Comparison of ENCODE assay signal across 22 cellular contexts in the genomic region with DNA sequence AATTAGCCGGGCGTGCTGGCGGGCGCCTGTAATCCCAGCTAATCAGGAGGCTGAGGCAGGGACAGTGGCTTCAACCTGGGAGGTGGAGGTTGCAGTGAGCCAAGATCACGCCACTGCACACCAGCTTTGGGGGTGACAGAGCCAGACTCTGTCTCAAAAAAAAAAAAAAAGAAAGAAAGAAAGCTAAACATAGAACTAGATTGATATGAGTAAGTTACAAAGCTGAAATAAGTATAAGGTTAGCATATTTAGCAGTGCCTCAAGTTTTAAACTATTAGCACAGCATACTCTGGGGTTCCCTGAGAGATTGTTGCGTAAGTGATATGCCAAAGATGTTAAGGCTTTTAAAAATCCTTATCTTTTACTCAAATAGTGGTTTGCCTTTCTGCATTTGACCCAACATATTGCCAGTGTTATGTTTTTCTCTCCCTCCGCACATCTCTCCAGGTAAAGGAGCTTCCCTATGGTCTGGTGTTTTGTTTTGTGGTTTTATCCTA.
DNase-seq lines count a peak whose midpoint lies in the region; ATAC-seq, FAIRE-seq and TF ChIP-seq lines count a peak whose summit lies in the region.
"Had no signal": no experiment of that assay in that cellular context is flagged by ENCODE, and none has a peak within 500 bp of the region (broad histone marks: within the 10 kb centered on the region; RNA-seq: fewer than 3 reads in every experiment).

No MANE protein-coding gene starts in this region.

- FAIRE-seq in HepG2 (lab: Jason Lieb, UNC) (no peak), H1 (lab: Jason Lieb, UNC) (no peak)
- FAIRE-seq: A204.1, GM12878 had no signal

- in situ Hi-C loops in HepG2 (cut with HindIII; ENCODE audit: extremely low pct_ligation_motif_present, low pct_unique_long_range_greater_than_20kb) = no loop called here

- CTCF ChIA-PET in HepG2 (lab: Yijun Ruan, JAX; ENCODE audit: low intra/inter-chr PET ratio, low total read pairs) = no interaction called here
- CTCF ChIA-PET in HEK293 (lab: Yijun Ruan, JAX) = interaction anchor here (0.5 to 0.6 kb wide), 2 partner anchors 13 to 587 kb away, joined by 3 read pairs; no protein-coding TSS in a partner anchor
- CTCF ChIA-PET in H1 (lab: Charles Lee; ENCODE audit: partially characterized antibody) = interaction anchor here (0.9 to 1.7 kb wide), 6 partner anchors 9 to 148 kb away, joined by 3 to 7 read pairs (median 4); no protein-coding TSS in a partner anchor

- H3K27ac ChIP-seq in HepG2 (ENCODE audit: extremely low read length, insufficient read depth, low read length) (no peak overlapping the region), right lobe of liver (no peak overlapping the region), HEK293 (ENCODE audit: extremely low read depth, low read depth, low read length) (no peak overlapping the region), H1 (ENCODE audit: low read depth, low read length) (no peak overlapping the region), prostate gland (no peak overlapping the region)
- H3K27ac ChIP-seq: 22Rv1, BLaER1, C4-2B, GM23248 had no signal

- no peak overlapping the region for H2BK15ac ChIP-seq in H1 (ENCODE audit: low read length)

- TF ChIP-seq CTCF in HepG2 (CRISPR knock-in tag; IDR thresholded peaks at IDR 0.05) (no peak), right lobe of liver (IDR thresholded peaks at IDR 0.05) (no peak), HEK293 (tag by site-specific recombination; IDR thresholded peaks at IDR 0.05) (no peak), H1 (IDR thresholded peaks at IDR 0.05; ENCODE audit: control extremely low read depth in 1 of 3, insufficient read depth in 1 of 3, low read depth in 1 of 3, low read length in 3 of 3) (no peak), prostate gland (IDR thresholded peaks at IDR 0.05) (no peak)

- no peak overlapping the region for H2BK20ac ChIP-seq in H1 (ENCODE audit: low read length)

- H3K23ac ChIP-seq in H1 (ENCODE audit: insufficient read length) = no peak overlapping the region

- H3K27me3 ChIP-seq in HepG2 (ENCODE audit: control insufficient read depth in 1 of 2, insufficient read depth in 2 of 2, low read length in 2 of 2) = no peaks in the 10 kb centered on the region
- no peaks in the 10 kb centered on the region for H3K27me3 ChIP-seq in right lobe of liver
- H3K27me3 ChIP-seq in H1 (replicated peaks in 1 of 4; ENCODE audit: control insufficient read depth in 3 of 4, extremely low read depth in 1 of 4, insufficient read depth in 3 of 4, low read length in 3 of 4) = no peaks in the 10 kb centered on the region
- H3K27me3 ChIP-seq in prostate gland (replicated peaks; ENCODE audit: insufficient read depth) = no peaks in the 10 kb centered on the region
- H3K27me3 ChIP-seq: BLaER1 had no signal

- intact Hi-C loops in HepG2 (cut with micrococcal nuclease; ENCODE audit: unreplicated experiment) = no loop called here
- intact Hi-C loops in right lobe of liver (cut with DNase I) = no loop called here
- intact Hi-C loops in prostate gland (cut with DNase I) = no loop called here

- no peak overlapping the region for H3K4ac ChIP-seq in H1 (replicated peaks; ENCODE audit: insufficient read length, low read depth, low read length)

- H2AK5ac ChIP-seq in H1 (ENCODE audit: low read depth, low read length) = no peak overlapping the region

- no peak overlapping the region for H4K8ac ChIP-seq in H1 (ENCODE audit: extremely low read depth, insufficient read depth, low read length)

- no peak overlapping the region for H2BK12ac ChIP-seq in H1 (ENCODE audit: low read depth, low read length)

- H3K23me2 ChIP-seq in H1 (ENCODE audit: low read depth, low read length) = no peaks in the 10 kb centered on the region

- H4K20me1 ChIP-seq in HepG2 (ENCODE audit: insufficient read depth, low read length) = no peaks in the 10 kb centered on the region
- H4K20me1 ChIP-seq in H1 (replicated peaks in 1 of 2; ENCODE audit: control insufficient read depth in 1 of 2, insufficient read depth in 2 of 2, low read length in 2 of 2) = no peaks in the 10 kb centered on the region
- H4K20me1 ChIP-seq: BLaER1 had no signal

- no peak overlapping the region for H3K56ac ChIP-seq in H1 (replicated peaks; ENCODE audit: insufficient read length, low read depth, low read length)

- TF ChIP-seq EP300 in HepG2 (IDR thresholded peaks at IDR 0.05; ENCODE audit: low read depth in 2 of 2, low read length in 2 of 2) (no peak), HepG2 (CRISPR knock-in tag; IDR thresholded peaks at IDR 0.05; ENCODE audit: borderline replicate concordance) (no peak), H1 (IDR thresholded peaks at IDR 0.05; ENCODE audit: borderline replicate concordance in 1 of 2, low read depth in 2 of 2, low read length in 2 of 2) (no peak)

- over 99% methylated on average over 7 of the region's 7 CpGs for WGBS in HepG2 (ENCODE audit: low lambda C conversion rate)
- WGBS in right lobe of liver (ENCODE audit: insufficient coverage, low coverage, low lambda C conversion rate, missing lambda C conversion rate) = 100% methylated on average over 7 of the region's 7 CpGs
- 97% methylated on average over 7 of the region's 7 CpGs; no CpG with 5 or more reads in 1 of the 2 experiments for WGBS in H1 (ENCODE audit: extremely low coverage in 1 of 2, insufficient coverage in 1 of 2, insufficient read length in 1 of 2, insufficient replicate concordance in 2 of 2, low coverage in 1 of 2, low lambda C conversion rate in 2 of 2, missing lambda C conversion rate in 1 of 2), 2 experiments
- 95% methylated on average over 7 of the region's 7 CpGs for WGBS in prostate gland

- H3K4me2 ChIP-seq in HepG2 (ENCODE audit: low read depth, low read length) (no peak overlapping the region), H1 (ENCODE audit: insufficient read depth in 1 of 2, low read depth in 2 of 2, low read length in 2 of 2) (no peak overlapping the region)
- H3K4me2 ChIP-seq: BLaER1 had no signal

- peaks cover 5 to 11% of the 10 kb centered on the region in 2 experiments; a peak in 4 of 5 replicates for H3K36me3 ChIP-seq in HepG2 (replicated peaks in 1 of 2; ENCODE audit: control insufficient read depth in 1 of 2, insufficient read depth in 2 of 2, low read length in 2 of 2)
- peaks cover 0 to 7% (median 3%) of the 10 kb centered on the region in 4 donors for H3K36me3 ChIP-seq in right lobe of liver
- H3K36me3 ChIP-seq in HEK293 (ENCODE audit: control insufficient read depth in 2 of 2, insufficient read depth in 1 of 2, low read length in 2 of 2) = peaks cover 4 to 19% of the 10 kb centered on the region in 2 experiments
- peaks cover 0 to 44% (median 12%) of the 10 kb centered on the region in 4 experiments; a peak in 6 of 8 replicates for H3K36me3 ChIP-seq in H1 (ENCODE audit: control insufficient read depth in 2 of 4, insufficient read depth in 4 of 4, low read length in 3 of 4)
- no peaks in the 10 kb centered on the region for H3K36me3 ChIP-seq in prostate gland

- H3K4me1 ChIP-seq in HepG2 (ENCODE audit: insufficient read depth, low read length) (0 out of 2 replicates have a peak, but pooled peaks cover 2% of the 10 kb centered on the region), right lobe of liver (peaks cover 0 to 13% (median 0%) of the 10 kb centered on the region in 4 donors), HEK293 (ENCODE audit: control insufficient read depth, insufficient read depth, low read length) (no peaks in the 10 kb centered on the region), H1 (replicated peaks in 1 of 4; ENCODE audit: control insufficient read depth in 3 of 4, insufficient read depth in 4 of 4, low read length in 3 of 4) (no peaks in the 10 kb centered on the region), prostate gland (replicated peaks) (no peaks in the 10 kb centered on the region)
- H3K4me1 ChIP-seq: BLaER1, Caco-2 had no signal

- H3K79me1 ChIP-seq in H1 (ENCODE audit: low read depth, low read length) = no peaks in the 10 kb centered on the region

- no peak overlapping the region for H3K18ac ChIP-seq in H1 (ENCODE audit: extremely low read depth, low read length)

- no peak overlapping the region for H2AFZ ChIP-seq in HepG2 (ENCODE audit: low read length)
- H2AFZ ChIP-seq in H1 (ENCODE audit: low read length) = no peak overlapping the region
- H2AFZ ChIP-seq: GM23248 had no signal

- H3K4me3 ChIP-seq in HepG2 (replicated peaks in 1 of 3; ENCODE audit: insufficient read depth in 1 of 3, low read depth in 2 of 3, low read length in 3 of 3) (no peak overlapping the region), right lobe of liver (no peak overlapping the region), HEK293 (ENCODE audit: low read depth, low read length) (no peak overlapping the region), H1 (ENCODE audit: extremely low read depth in 1 of 4, insufficient read depth in 2 of 4, low read depth in 3 of 4, low read length in 4 of 4) (no peak overlapping the region), prostate gland (no peak overlapping the region)
- H3K4me3 ChIP-seq: BLaER1, GM12878, GM23248 had no signal

- ATAC-seq in HepG2 = no peak
- no peak for ATAC-seq in right lobe of liver
- ATAC-seq: CD8-positive, alpha-beta T cell; GM12878; HCT116 had no signal

- no peak overlapping the region for H2BK5ac ChIP-seq in H1 (ENCODE audit: low read depth, low read length)

- DNase-seq in HepG2 (ENCODE audit: low spot score) = no peak
- no peak for DNase-seq in right lobe of liver
- DNase-seq in H1 (ENCODE audit: low read depth in 1 of 2, low spot score in 2 of 2) = no peak
- DNase-seq in NCI-H2081 (lab: John Stamatoyannopoulos, UW) = no peak
- DNase-seq in prostate gland (ENCODE audit: low spot score) = no peak
- DNase-seq: Caco-2; CD4-positive, CD25-positive, alpha-beta regulatory T cell; CD8-positive, alpha-beta T cell; DMS 273 treated with DMSO at 0.1 percent for 48 hours; DMS79; EL; GDM1; GM23248; H9; HFFc6 had no signal

- TF ChIP-seq POLR2A in HepG2 (IDR thresholded peaks at IDR 0.05; ENCODE audit: insufficient read depth in 1 of 2, low read depth in 2 of 2, low read length in 2 of 2) (no peak), right lobe of liver (IDR thresholded peaks at IDR 0.05) (no peak), H1 (IDR thresholded peaks at IDR 0.05; ENCODE audit: control extremely low read depth in 1 of 2, low read depth in 2 of 2, low read length in 2 of 2) (no peak), prostate gland (IDR thresholded peaks at IDR 0.05) (no peak)

- BruUV-seq in HepG2 (replicated peaks; lab: Mats Ljungman, UMichigan) = no TSS peak

- no peak overlapping the region for H4K5ac ChIP-seq in H1 (ENCODE audit: insufficient read length, low read depth, low read length)

- H3K9me3 ChIP-seq in HepG2 (ENCODE audit: low read length) (no peaks in the 10 kb centered on the region), right lobe of liver (no peaks in the 10 kb centered on the region), HEK293 (ENCODE audit: control insufficient read depth, insufficient read depth, low read depth, low read length) (no peaks in the 10 kb centered on the region), H1 (ENCODE audit: insufficient read depth in 2 of 2, low read depth in 1 of 2, low read length in 1 of 2) (no peaks in the 10 kb centered on the region), prostate gland (no peaks in the 10 kb centered on the region)
- H3K9me3 ChIP-seq: BLaER1, Caco-2 had no signal

- POLR2A ChIA-PET in HepG2 (lab: Yijun Ruan, JAX) (no interaction called here), HEK293 (lab: Yijun Ruan, JAX) (no interaction called here), H1 (lab: Charles Lee; ENCODE audit: partially characterized antibody) (interaction anchor here (1.0 kb wide), 1 partner anchor 9 kb away, joined by 3 read pairs; no protein-coding TSS in a partner anchor)

- TF ChIP-seq RAD21 in HepG2 (CRISPR knock-in tag; IDR thresholded peaks at IDR 0.05) (no peak), H1 (IDR thresholded peaks at IDR 0.05 in 1 of 2, conservative IDR thresholded peaks at IDR 0.05 in 1 of 2; ENCODE audit: low read depth in 2 of 2, low read length in 2 of 2) (no peak)

- no peak overlapping the region for H4K91ac ChIP-seq in H1 (replicated peaks; ENCODE audit: insufficient read length, low read length)

- no peak overlapping the region for H3K14ac ChIP-seq in H1 (ENCODE audit: insufficient read length)

- H3K79me2 ChIP-seq in HepG2 (ENCODE audit: insufficient read depth, low read length) = no peaks in the 10 kb centered on the region
- H3K79me2 ChIP-seq in H1 (ENCODE audit: control insufficient read depth in 1 of 2, insufficient read depth in 2 of 2, low read length in 2 of 2) = no peaks in the 10 kb centered on the region

- H2BK120ac ChIP-seq in H1 (replicated peaks; ENCODE audit: low read depth, low read length) = no peak overlapping the region

- H3K9ac ChIP-seq in HepG2 (ENCODE audit: insufficient read depth, low read depth, low read length) (no peak overlapping the region), H1 (replicated peaks in 1 of 4; ENCODE audit: extremely low read depth in 1 of 4, low read depth in 3 of 4, low read length in 3 of 4) (no peak overlapping the region)
- H3K9ac ChIP-seq: BLaER1, GM23248 had no signal
